Comparison of ENCODE assay signal across 1 cellular context in the genomic region with DNA sequence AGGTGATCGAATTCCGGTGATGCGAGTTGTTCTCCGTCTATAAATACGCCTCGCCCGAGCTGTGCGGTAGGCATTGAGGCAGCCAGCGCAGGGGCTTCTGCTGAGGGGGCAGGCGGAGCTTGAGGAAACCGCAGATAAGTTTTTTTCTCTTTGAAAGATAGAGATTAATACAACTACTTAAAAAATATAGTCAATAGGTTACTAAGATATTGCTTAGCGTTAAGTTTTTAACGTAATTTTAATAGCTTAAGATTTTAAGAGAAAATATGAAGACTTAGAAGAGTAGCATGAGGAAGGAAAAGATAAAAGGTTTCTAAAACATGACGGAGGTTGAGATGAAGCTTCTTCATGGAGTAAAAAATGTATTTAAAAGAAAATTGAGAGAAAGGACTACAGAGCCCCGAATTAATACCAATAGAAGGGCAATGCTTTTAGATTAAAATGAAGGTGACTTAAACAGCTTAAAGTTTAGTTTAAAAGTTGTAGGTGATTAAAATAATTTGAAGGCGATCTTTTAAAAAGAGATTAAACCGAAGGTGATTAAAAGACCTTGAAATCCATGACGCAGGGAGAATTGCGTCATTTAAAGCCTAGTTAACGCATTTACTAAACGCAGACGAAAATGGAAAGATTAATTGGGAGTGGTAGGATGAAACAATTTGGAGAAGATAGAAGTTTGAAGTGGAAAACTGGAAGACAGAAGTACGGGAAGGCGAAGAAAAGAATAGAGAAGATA.
A peak's percentile ranks its signal among the peaks of the same experiment; 100 is the strongest.
TF ChIP-seq lines count a peak whose summit lies in the region.

A gene (plus strand): TSS at position 69 of the 736 bp plus-strand sequence.

TF ChIP-seq in K562, 482 proteins besides CTCF, POLR2A, EP300 and RAD21 (continued from another document and continues in another):
- TF ChIP-seq, protein P1, sequence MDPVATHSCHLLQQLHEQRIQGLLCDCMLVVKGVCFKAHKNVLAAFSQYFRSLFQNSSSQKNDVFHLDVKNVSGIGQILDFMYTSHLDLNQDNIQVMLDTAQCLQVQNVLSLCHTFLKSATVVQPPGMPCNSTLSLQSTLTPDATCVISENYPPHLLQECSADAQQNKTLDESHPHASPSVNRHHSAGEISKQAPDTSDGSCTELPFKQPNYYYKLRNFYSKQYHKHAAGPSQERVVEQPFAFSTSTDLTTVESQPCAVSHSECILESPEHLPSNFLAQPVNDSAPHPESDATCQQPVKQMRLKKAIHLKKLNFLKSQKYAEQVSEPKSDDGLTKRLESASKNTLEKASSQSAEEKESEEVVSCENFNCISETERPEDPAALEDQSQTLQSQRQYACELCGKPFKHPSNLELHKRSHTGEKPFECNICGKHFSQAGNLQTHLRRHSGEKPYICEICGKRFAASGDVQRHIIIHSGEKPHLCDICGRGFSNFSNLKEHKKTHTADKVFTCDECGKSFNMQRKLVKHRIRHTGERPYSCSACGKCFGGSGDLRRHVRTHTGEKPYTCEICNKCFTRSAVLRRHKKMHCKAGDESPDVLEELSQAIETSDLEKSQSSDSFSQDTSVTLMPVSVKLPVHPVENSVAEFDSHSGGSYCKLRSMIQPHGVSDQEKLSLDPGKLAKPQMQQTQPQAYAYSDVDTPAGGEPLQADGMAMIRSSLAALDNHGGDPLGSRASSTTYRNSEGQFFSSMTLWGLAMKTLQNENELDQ (CRISPR knock-in tag; IDR thresholded peaks at IDR 0.05; ENCODE audit: borderline replicate concordance), result no peak
- no peak for TF ChIP-seq PHF21A (IDR thresholded peaks at IDR 0.05; ENCODE audit: borderline replicate concordance, low read depth)
- peak in 1 of 2 experiments; percentile 73; a peak in 2 of 4 replicates for TF ChIP-seq CSDE1 (IDR thresholded peaks at IDR 0.05)
- peak; percentile 93 for TF ChIP-seq ZNF23 (CRISPR knock-in tag; IDR thresholded peaks at IDR 0.05)
- TF ChIP-seq EP400 (IDR thresholded peaks at IDR 0.05), result peak; percentile 6; the same call in 1 of the 2 replicates
- TF ChIP-seq PRMT5 (CRISPR knock-in tag; IDR thresholded peaks at IDR 0.05), result no peak; the same call in 1 of the 2 replicates
- TF ChIP-seq, protein P2, sequence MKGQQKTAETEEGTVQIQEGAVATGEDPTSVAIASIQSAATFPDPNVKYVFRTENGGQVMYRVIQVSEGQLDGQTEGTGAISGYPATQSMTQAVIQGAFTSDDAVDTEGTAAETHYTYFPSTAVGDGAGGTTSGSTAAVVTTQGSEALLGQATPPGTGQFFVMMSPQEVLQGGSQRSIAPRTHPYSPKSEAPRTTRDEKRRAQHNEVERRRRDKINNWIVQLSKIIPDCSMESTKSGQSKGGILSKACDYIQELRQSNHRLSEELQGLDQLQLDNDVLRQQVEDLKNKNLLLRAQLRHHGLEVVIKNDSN (CRISPR knock-in tag; IDR thresholded peaks at IDR 0.05), result peak; percentile 33; the same call in 1 of the 2 replicates
- TF ChIP-seq ZSCAN32 (CRISPR knock-in tag; IDR thresholded peaks at IDR 0.05), result peak; percentile 88
- TF ChIP-seq SIX5 (IDR thresholded peaks at IDR 0.05; ENCODE audit: borderline replicate concordance in 1 of 2, insufficient read depth in 1 of 2, low read depth in 1 of 2, low read length in 2 of 2), result 0 out of 4 replicates have a peak, but pooled peaks of 1 of the 2 experiments have one; percentile 9
- TF ChIP-seq BMI1 (IDR thresholded peaks at IDR 0.05; ENCODE audit: low read length), result no peak
- peak; percentile 68; the same call in 1 of the 2 replicates for TF ChIP-seq MYNN (IDR thresholded peaks at IDR 0.05)
- no peak for TF ChIP-seq MYNN (CRISPR knock-in tag; IDR thresholded peaks at IDR 0.05)
- TF ChIP-seq ETS2 (tag; IDR thresholded peaks at IDR 0.05; ENCODE audit: borderline replicate concordance, poor library complexity, severe bottlenecking), result peak; percentile 70
- TF ChIP-seq SMARCE1 (IDR thresholded peaks at IDR 0.05), result no peak
- no peak for TF ChIP-seq ZNF274 (IDR thresholded peaks at IDR 0.05; ENCODE audit: borderline replicate concordance, low read depth, low read length)
- no peak for TF ChIP-seq ZFX (CRISPR knock-in tag; IDR thresholded peaks at IDR 0.05)
- TF ChIP-seq POLR2AphosphoS5 (IDR thresholded peaks at IDR 0.05; ENCODE audit: control insufficient read depth, insufficient read depth, low read depth, low read length), result peak; percentile 100
- TF ChIP-seq, protein P3, sequence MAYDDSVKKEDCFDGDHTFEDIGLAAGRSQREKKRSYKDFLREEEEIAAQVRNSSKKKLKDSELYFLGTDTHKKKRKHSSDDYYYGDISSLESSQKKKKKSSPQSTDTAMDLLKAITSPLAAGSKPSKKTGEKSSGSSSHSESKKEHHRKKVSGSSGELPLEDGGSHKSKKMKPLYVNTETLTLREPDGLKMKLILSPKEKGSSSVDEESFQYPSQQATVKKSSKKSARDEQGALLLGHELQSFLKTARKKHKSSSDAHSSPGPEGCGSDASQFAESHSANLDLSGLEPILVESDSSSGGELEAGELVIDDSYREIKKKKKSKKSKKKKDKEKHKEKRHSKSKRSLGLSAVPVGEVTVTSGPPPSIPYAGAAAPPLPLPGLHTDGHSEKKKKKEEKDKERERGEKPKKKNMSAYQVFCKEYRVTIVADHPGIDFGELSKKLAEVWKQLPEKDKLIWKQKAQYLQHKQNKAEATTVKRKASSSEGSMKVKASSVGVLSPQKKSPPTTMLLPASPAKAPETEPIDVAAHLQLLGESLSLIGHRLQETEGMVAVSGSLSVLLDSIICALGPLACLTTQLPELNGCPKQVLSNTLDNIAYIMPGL (CRISPR knock-in tag; IDR thresholded peaks at IDR 0.05), result no peak
- peak; percentile 90 for TF ChIP-seq HMG20A (CRISPR knock-in tag; conservative IDR thresholded peaks at IDR 0.05)
- TF ChIP-seq SAP30 (IDR thresholded peaks at IDR 0.05; ENCODE audit: borderline replicate concordance, insufficient read depth, low read depth, low read length, poor library complexity, severe bottlenecking), result no peak
- TF ChIP-seq ERF (CRISPR knock-in tag; IDR thresholded peaks at IDR 0.05), result peak; percentile 98
- peak; percentile 89 for TF ChIP-seq CHD2 (IDR thresholded peaks at IDR 0.05; ENCODE audit: low read depth, low read length)
- TF ChIP-seq, protein P4, sequence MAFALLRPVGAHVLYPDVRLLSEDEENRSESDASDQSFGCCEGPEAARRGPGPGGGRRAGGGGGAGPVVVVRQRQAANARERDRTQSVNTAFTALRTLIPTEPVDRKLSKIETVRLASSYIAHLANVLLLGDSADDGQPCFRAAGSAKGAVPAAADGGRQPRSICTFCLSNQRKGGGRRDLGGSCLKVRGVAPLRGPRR (CRISPR knock-in tag; IDR thresholded peaks at IDR 0.05), result no peak
- no peak for TF ChIP-seq CHD4 (IDR thresholded peaks at IDR 0.05; ENCODE audit: insufficient read depth, insufficient replicate concordance, low read depth, low read length, poor library complexity, severe bottlenecking)
- TF ChIP-seq TEAD4 (IDR thresholded peaks at IDR 0.05; ENCODE audit: low read length), result peak; percentile 91
- peak; percentile 85 for TF ChIP-seq TEAD4 (CRISPR knock-in tag; IDR thresholded peaks at IDR 0.05; ENCODE audit: borderline replicate concordance)
- peak; percentile 99 for TF ChIP-seq SUPT5H (IDR thresholded peaks at IDR 0.05)
- TF ChIP-seq HCFC1 (IDR thresholded peaks at IDR 0.05; ENCODE audit: low read depth, low read length), result peak; percentile 63
- peak; percentile 94 for TF ChIP-seq ESRRB (CRISPR knock-in tag; IDR thresholded peaks at IDR 0.05; ENCODE audit: borderline replicate concordance)
- no peak for TF ChIP-seq SPI1 (IDR thresholded peaks at IDR 0.05; ENCODE audit: borderline replicate concordance, low read depth, low read length)
- TF ChIP-seq CREM (IDR thresholded peaks at IDR 0.05; ENCODE audit: low read depth), result peak; percentile 90
- no peak for TF ChIP-seq CBFA2T2 (conservative IDR thresholded peaks at IDR 0.05)
- no peak for TF ChIP-seq BRF1 (IDR thresholded peaks at IDR 0.05; ENCODE audit: borderline replicate concordance, extremely low read depth, insufficient read length)
- TF ChIP-seq JUNB (CRISPR knock-in tag; conservative IDR thresholded peaks at IDR 0.05), result peak; percentile 13
- TF ChIP-seq ASH1L (IDR thresholded peaks at IDR 0.05; ENCODE audit: borderline replicate concordance, low read depth, partially characterized antibody), result peak; percentile 18
- TF ChIP-seq, protein P5, sequence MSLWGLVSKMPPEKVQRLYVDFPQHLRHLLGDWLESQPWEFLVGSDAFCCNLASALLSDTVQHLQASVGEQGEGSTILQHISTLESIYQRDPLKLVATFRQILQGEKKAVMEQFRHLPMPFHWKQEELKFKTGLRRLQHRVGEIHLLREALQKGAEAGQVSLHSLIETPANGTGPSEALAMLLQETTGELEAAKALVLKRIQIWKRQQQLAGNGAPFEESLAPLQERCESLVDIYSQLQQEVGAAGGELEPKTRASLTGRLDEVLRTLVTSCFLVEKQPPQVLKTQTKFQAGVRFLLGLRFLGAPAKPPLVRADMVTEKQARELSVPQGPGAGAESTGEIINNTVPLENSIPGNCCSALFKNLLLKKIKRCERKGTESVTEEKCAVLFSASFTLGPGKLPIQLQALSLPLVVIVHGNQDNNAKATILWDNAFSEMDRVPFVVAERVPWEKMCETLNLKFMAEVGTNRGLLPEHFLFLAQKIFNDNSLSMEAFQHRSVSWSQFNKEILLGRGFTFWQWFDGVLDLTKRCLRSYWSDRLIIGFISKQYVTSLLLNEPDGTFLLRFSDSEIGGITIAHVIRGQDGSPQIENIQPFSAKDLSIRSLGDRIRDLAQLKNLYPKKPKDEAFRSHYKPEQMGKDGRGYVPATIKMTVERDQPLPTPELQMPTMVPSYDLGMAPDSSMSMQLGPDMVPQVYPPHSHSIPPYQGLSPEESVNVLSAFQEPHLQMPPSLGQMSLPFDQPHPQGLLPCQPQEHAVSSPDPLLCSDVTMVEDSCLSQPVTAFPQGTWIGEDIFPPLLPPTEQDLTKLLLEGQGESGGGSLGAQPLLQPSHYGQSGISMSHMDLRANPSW (CRISPR knock-in tag; IDR thresholded peaks at IDR 0.05), result no peak
- TF ChIP-seq HDGF (IDR thresholded peaks at IDR 0.05), result no peak
- TF ChIP-seq ZNF717 (CRISPR knock-in tag; IDR thresholded peaks at IDR 0.05), result peak; percentile 99
- peak; percentile 99 for TF ChIP-seq NR2F6 (CRISPR knock-in tag; IDR thresholded peaks at IDR 0.05)
- no peak for TF ChIP-seq BRD9 (IDR thresholded peaks at IDR 0.05; ENCODE audit: low read depth, partially characterized antibody)
- 0 out of 2 replicates have a peak, but pooled peaks have one; percentile 25 for TF ChIP-seq ZC3H8 (IDR thresholded peaks at IDR 0.05)
- no peak; the same call in 1 of the 2 replicates for TF ChIP-seq ATF1 (CRISPR knock-in tag; IDR thresholded peaks at IDR 0.05)
- TF ChIP-seq ATF1 (tag; IDR thresholded peaks at IDR 0.05), result peak; percentile 71
- TF ChIP-seq TBP (optimal IDR thresholded peaks at IDR 0.05; ENCODE audit: low read depth, low read length), result no peak
- TF ChIP-seq KAT8 (IDR thresholded peaks at IDR 0.05; ENCODE audit: low read depth), result no peak
- 0 out of 2 replicates have a peak, but pooled peaks have one; percentile 40 for TF ChIP-seq TARDBP (IDR thresholded peaks at IDR 0.05)
- no peak for TF ChIP-seq FOXM1 (IDR thresholded peaks at IDR 0.05; ENCODE audit: low read depth)
- peak; percentile 72; the same call in 1 of the 2 replicates for TF ChIP-seq FOXM1 (CRISPR knock-in tag; IDR thresholded peaks at IDR 0.05; ENCODE audit: low read depth)
- TF ChIP-seq, protein P6, sequence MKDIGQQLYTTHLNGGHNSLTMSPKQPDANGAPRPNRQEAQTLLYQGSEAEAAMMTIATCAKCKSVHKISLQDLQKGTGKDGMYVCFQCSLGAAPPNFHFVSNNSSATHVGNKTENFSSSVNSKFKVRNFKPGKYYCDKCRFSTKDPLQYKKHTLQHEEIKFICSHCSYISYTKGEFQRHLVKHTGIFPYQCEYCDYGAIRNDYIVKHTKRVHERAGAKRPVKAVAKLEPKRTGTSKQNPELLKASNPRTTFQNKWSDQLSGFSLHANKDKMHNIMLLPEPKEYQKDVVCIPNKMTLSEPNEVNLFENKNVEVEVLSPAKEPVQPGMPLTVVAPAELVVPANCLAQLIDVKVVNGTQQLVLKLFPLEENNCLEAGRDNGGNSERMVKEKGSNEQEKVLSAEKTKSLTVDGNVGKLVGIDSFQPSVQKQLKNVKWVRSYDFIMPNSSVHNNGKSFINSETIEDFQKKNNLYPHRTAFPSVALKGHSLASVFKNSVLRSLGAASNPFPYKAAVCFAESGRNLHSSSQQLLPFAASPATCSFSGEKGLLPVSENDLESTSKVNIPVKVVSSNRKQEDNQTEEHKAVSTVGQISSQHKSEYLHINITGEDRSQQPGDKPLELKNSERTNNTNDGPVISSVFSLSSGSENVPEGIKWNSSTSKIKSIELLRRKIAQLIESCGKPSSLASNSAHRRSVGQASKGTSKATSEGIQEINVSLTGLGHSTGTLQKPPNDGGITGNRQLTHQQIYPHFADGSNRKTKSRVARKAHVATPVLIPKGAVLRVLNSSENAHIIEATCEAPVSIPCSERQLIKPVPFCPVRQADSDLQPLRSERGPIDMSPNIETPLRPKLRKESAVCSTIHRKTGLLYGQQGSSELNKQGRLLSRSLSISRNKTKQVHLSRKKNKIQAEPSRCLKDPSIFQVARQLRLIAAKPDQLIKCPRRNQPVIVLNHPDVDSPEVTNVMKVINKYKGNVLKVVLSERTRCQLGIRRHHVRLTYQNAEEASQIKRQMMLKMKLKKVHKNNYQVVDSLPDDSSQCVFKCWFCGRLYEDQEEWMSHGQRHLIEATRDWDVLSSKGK (CRISPR knock-in tag; IDR thresholded peaks at IDR 0.05), result peak; percentile 98
- peak; percentile 91 for TF ChIP-seq ZNF75A (CRISPR knock-in tag; IDR thresholded peaks at IDR 0.05)
- TF ChIP-seq, protein P7, sequence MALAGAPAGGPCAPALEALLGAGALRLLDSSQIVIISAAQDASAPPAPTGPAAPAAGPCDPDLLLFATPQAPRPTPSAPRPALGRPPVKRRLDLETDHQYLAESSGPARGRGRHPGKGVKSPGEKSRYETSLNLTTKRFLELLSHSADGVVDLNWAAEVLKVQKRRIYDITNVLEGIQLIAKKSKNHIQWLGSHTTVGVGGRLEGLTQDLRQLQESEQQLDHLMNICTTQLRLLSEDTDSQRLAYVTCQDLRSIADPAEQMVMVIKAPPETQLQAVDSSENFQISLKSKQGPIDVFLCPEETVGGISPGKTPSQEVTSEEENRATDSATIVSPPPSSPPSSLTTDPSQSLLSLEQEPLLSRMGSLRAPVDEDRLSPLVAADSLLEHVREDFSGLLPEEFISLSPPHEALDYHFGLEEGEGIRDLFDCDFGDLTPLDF (CRISPR knock-in tag; IDR thresholded peaks at IDR 0.05), result peak; percentile 56; the same call in 1 of the 2 replicates
- TF ChIP-seq FOXP1 (CRISPR knock-in tag; IDR thresholded peaks at IDR 0.05), result peak; percentile 85; the same call in 1 of the 2 replicates
- TF ChIP-seq KLF10 (CRISPR knock-in tag; IDR thresholded peaks at IDR 0.05), result peak; percentile 97
- peak; percentile 97 for TF ChIP-seq ZNF384 (IDR thresholded peaks at IDR 0.05; ENCODE audit: low read depth, low read length)
- TF ChIP-seq NR1H2 (CRISPR knock-in tag; IDR thresholded peaks at IDR 0.05), result no peak
- TF ChIP-seq MYBL2 (IDR thresholded peaks at IDR 0.05; ENCODE audit: low read depth), result no peak
- TF ChIP-seq MYBL2 (CRISPR knock-in tag; IDR thresholded peaks at IDR 0.05; ENCODE audit: borderline replicate concordance), result no peak
